In genomic region chr2:142112648-142113278, GRCh38 we compare ENCODE assay signal across 13 cellular contexts. TPM values are rescaled to one million over a fixed set of nuclear protein-coding genes. Genes with fewer than 3 reads are reported as not detected.
DNase-seq lines count a peak whose midpoint lies in the region; TF ChIP-seq lines count a peak whose summit lies in the region.
"Had no signal": no experiment of that assay in that cellular context is flagged by ENCODE, and none has a peak within 500 bp of the region (broad histone marks: within the 10 kb centered on the region; RNA-seq: fewer than 3 reads in every experiment).

No MANE protein-coding gene starts in this region.

- no peaks in the 10 kb centered on the region for H3F3A ChIP-seq in neural progenitor cell (ENCODE audit: low read depth)

- no peaks in the 10 kb centered on the region for H3K9me3 Mint-ChIP-seq in endodermal cell
- peaks cover 3% of the 10 kb centered on the region for H3K9me3 Mint-ChIP-seq in neural progenitor cell
- H3K9me3 Mint-ChIP-seq in CD14-positive monocyte = peaks cover 0 to 3% (median 0%) of the 10 kb centered on the region in 7 donors

- H3K4me1 Mint-ChIP-seq in endodermal cell = no peaks in the 10 kb centered on the region
- H3K4me1 Mint-ChIP-seq in neural progenitor cell = peaks cover 8% of the 10 kb centered on the region
- no peaks in the 10 kb centered on the region for H3K4me1 Mint-ChIP-seq in CD14-positive monocyte
- H3K4me1 Mint-ChIP-seq: immature natural killer cell had no signal

- H4K20me1 ChIP-seq in neural progenitor cell (ENCODE audit: low read depth) = no peaks in the 10 kb centered on the region

- H3K4me2 ChIP-seq in neural progenitor cell = no peak overlapping the region

- no peak overlapping the region for H3K9ac ChIP-seq in endodermal cell (ENCODE audit: extremely low read depth, low read length, poor library complexity, severe bottlenecking)
- H3K9ac ChIP-seq in neural progenitor cell = no peak overlapping the region

- H3K27ac ChIP-seq in endodermal cell (ENCODE audit: low read depth, low read length) (no peak overlapping the region), neural progenitor cell (no peak overlapping the region)
- H3K27ac ChIP-seq: ovary had no signal

- H3K36me3 Mint-ChIP-seq in endodermal cell (ENCODE audit: low read depth) (no peaks in the 10 kb centered on the region), neural progenitor cell (no peaks in the 10 kb centered on the region), CD14-positive monocyte (no peaks in the 10 kb centered on the region)
- H3K36me3 Mint-ChIP-seq: immature natural killer cell had no signal

- DNase-seq in GM04504 (ENCODE audit: low read depth) = peak; percentile 38
- DNase-seq in NCI-H446 (lab: John Stamatoyannopoulos, UW) = peak; percentile 41 to 73
- DNase-seq in endodermal cell = no peak
- no peak for DNase-seq in neural progenitor cell (ENCODE audit: low spot score)
- no peak for DNase-seq in NCI-H510A (lab: John Stamatoyannopoulos, UW)
- DNase-seq in middle frontal gyrus (ENCODE audit: extremely low spot score, low spot score) = no peak
- DNase-seq in stimulated activated CD4-positive, alpha-beta T cell treated with anti-CD3 and anti-CD28 coated beads, Interleukin-2, amount 100 ng/mL, for 48 hours = no peak
- DNase-seq in CD14-positive monocyte (ENCODE audit: low spot score) = no peak
- DNase-seq: DMS53, immature natural killer cell, NCI-H748 treated with DMSO at 0.1 percent for 48 hours, ovary had no signal

- no peaks in the 10 kb centered on the region for H3K36me3 ChIP-seq in endodermal cell (ENCODE audit: control insufficient read depth, insufficient read depth, low read length)
- H3K36me3 ChIP-seq in neural progenitor cell = no peaks in the 10 kb centered on the region
- H3K36me3 ChIP-seq: ovary had no signal

- H3K4me3 ChIP-seq in endodermal cell (ENCODE audit: low read length) (no peak overlapping the region), neural progenitor cell (no peak overlapping the region)
- H3K4me3 ChIP-seq: dorsolateral prefrontal cortex, ovary had no signal

- H3K9me3 ChIP-seq in endodermal cell (ENCODE audit: control insufficient read depth, low read length) (no peaks in the 10 kb centered on the region), neural progenitor cell (ENCODE audit: low read depth) (no peaks in the 10 kb centered on the region)
- H3K9me3 ChIP-seq: ovary had no signal

- H3K79me2 ChIP-seq in neural progenitor cell (ENCODE audit: low read depth) = no peaks in the 10 kb centered on the region

- H3K27ac Mint-ChIP-seq in endodermal cell (no peak overlapping the region), neural progenitor cell (no peak overlapping the region), CD14-positive monocyte (no peak overlapping the region)
- H3K27ac Mint-ChIP-seq: immature natural killer cell had no signal

- WGBS in endodermal cell (ENCODE audit: insufficient coverage in 1 of 2, insufficient read length in 1 of 2), 2 experiments = 100% methylated on average over 2 of the region's 2 CpGs; no CpG with 5 or more reads in 1 of the 2 experiments

- H3K27me3 Mint-ChIP-seq in endodermal cell (ENCODE audit: insufficient read depth) (no peaks in the 10 kb centered on the region), neural progenitor cell (ENCODE audit: insufficient read depth, low read depth) (no peaks in the 10 kb centered on the region), CD14-positive monocyte (ENCODE audit: low read depth in 3 of 3) (peaks cover 0 to 2% (median 1%) of the 10 kb centered on the region in 3 donors)

- no peaks in the 10 kb centered on the region for H3K27me3 ChIP-seq in endodermal cell (ENCODE audit: control insufficient read depth, insufficient read depth, low read length, poor library complexity, severe bottlenecking)
- no peaks in the 10 kb centered on the region for H3K27me3 ChIP-seq in neural progenitor cell
- H3K27me3 ChIP-seq: dorsolateral prefrontal cortex, ovary had no signal

- intact Hi-C loops in CD14-positive monocyte (cut with micrococcal nuclease) = no loop called here

- H3K4me3 Mint-ChIP-seq in endodermal cell (no peak overlapping the region), neural progenitor cell (no peak overlapping the region), CD14-positive monocyte (no peak overlapping the region)
- H3K4me3 Mint-ChIP-seq: immature natural killer cell had no signal

- TF ChIP-seq CTCF in endodermal cell (conservative IDR thresholded peaks at IDR 0.05) (peak; percentile 67), neural progenitor cell (IDR thresholded peaks at IDR 0.05) (peak; percentile 30), CD14-positive monocyte (IDR thresholded peaks at IDR 0.05) (no peak)

- H2AFZ ChIP-seq in neural progenitor cell (replicated peaks) = no peak overlapping the region

- H3K4me1 ChIP-seq in endodermal cell (ENCODE audit: control insufficient read depth, insufficient read depth, low read length) = no peaks in the 10 kb centered on the region
- H3K4me1 ChIP-seq in neural progenitor cell = no peaks in the 10 kb centered on the region

RNA-seq across cellular contexts. Expression of gene LRP1B, which starts 18.1 kb away (rescaled TPM):
- total RNA-seq in endodermal cell (1 to 10 TPM in 1 of 2 donors, under 1 TPM in 1; 0.79 to 1.8 TPM), neural progenitor cell (ENCODE audit: low replicate concordance) (0.09 TPM in 1 of 2 replicates, not detected in the other)
- 0.28 TPM for polyA plus RNA-seq in endodermal cell (2013, experiment 1 of 2)
- 0.87 TPM for polyA plus RNA-seq in endodermal cell (2013, experiment 2 of 2)
- polyA plus RNA-seq in CD14-positive monocyte = not detected
- polyA plus RNA-seq: immature natural killer cell had no signal

Comparison
In these comparisons a context has a peak if more than half of its experiments do, and no peak if none do; other contexts are left out.
1. DNase-seq: peak in GM04504 (single experiment) and NCI-H446 (2 of 2); none in endodermal cell (single experiment), neural progenitor cell (single experiment), NCI-H510A (single experiment), middle frontal gyrus (single experiment), stimulated activated CD4-positive, alpha-beta T cell treated with anti-CD3 and anti-CD28 coated beads, Interleukin-2, amount 100 ng/mL, for 48 hours (0 of 2) and CD14-positive monocyte (single experiment).